Comparison of ENCODE assay signal across 11 cellular contexts in the genomic region with DNA sequence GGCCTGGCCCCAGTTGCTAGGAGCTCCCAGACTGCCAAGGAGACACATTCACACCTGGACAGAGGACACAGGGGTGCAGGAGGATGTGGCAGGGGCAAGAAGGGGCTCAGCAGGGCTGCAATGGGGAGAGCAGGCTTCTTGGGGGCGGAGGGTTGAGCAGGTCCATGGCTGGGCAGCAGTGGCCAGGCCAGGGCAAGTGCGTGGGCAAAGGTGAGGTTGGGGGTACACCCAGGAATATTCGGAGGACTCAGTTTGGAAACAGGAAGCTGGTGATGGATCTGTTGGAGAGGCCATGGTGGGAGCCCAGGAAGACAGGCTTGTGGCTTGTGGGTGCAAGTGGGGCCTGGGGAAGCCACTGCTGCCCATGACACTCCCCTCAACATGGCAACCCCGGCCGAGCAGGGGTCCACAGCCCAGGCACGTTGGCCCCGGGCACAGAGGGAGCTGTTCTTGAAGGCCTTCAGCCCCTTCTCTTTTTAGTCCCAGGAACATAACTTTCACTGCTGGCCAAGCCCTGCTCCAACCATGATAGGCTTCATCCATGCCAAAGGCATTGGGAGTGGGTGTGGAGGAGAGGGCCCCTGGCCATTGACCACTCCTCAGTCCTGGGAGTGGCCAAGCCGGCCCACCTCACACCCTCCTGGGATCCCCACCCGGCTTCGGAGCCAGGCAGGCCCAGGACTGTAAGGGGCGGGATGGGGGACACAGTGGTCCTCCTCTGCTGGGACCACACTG. TPM values are rescaled to one million over a fixed set of nuclear protein-coding genes. Genes with fewer than 3 reads are reported as not detected.
DNase-seq lines count a peak whose midpoint lies in the region; ATAC-seq and TF ChIP-seq lines count a peak whose summit lies in the region.
"Had no signal": no experiment of that assay in that cellular context is flagged by ENCODE, and none has a peak within 500 bp of the region (broad histone marks: within the 10 kb centered on the region; RNA-seq: fewer than 3 reads in every experiment).

No MANE protein-coding gene starts in this region.

- no peaks in the 10 kb centered on the region for H3K9me3 ChIP-seq in testis
- H3K9me3 ChIP-seq in prostate gland: no peaks in the 10 kb centered on the region
- H3K9me3 ChIP-seq: BE2C had no signal

- intact Hi-C loops in Right ventricle myocardium superior (cut with DNase I) (no loop called here), cardiac septum (cut with DNase I) (loop anchor here (5.0 kb wide), 1 partner anchor 60 kb away; no protein-coding TSS in a partner anchor), testis (cut with DNase I; ENCODE audit: low total_unique reads) (no loop called here), prostate gland (cut with DNase I) (no loop called here)

- H3K36me3 Mint-ChIP-seq in activated T-helper 17 cell treated with anti-CD3 and anti-CD28 coated beads, Interleukin-2, amount 50 U/mL, for 72 hours (ENCODE audit: low read depth): peaks cover 48% of the 10 kb centered on the region
- H3K36me3 Mint-ChIP-seq in mesothelial cell of epicardium: peaks cover 29% of the 10 kb centered on the region

- no peak for ATAC-seq in Right ventricle myocardium superior (ENCODE audit: poor library complexity)
- ATAC-seq in activated T-helper 17 cell treated with anti-CD3 and anti-CD28 coated beads, Interleukin-2, amount 50 U/mL, for 72 hours (replicated peaks): no peak
- ATAC-seq: HCT116 had no signal

- no peaks in the 10 kb centered on the region for H3K36me3 ChIP-seq in testis (ENCODE audit: low read depth, missing control alignments)
- H3K36me3 ChIP-seq in prostate gland: no peaks in the 10 kb centered on the region

- H3K9me3 Mint-ChIP-seq in activated T-helper 17 cell treated with anti-CD3 and anti-CD28 coated beads, Interleukin-2, amount 50 U/mL, for 72 hours: peaks cover 4% of the 10 kb centered on the region
- H3K9me3 Mint-ChIP-seq in mesothelial cell of epicardium: no peaks in the 10 kb centered on the region

- H3K27ac ChIP-seq in testis (no peak overlapping the region), prostate gland (no peak overlapping the region)

- no peaks in the 10 kb centered on the region for H3K27me3 Mint-ChIP-seq in activated T-helper 17 cell treated with anti-CD3 and anti-CD28 coated beads, Interleukin-2, amount 50 U/mL, for 72 hours
- H3K27me3 Mint-ChIP-seq in mesothelial cell of epicardium (ENCODE audit: low read depth): no peaks in the 10 kb centered on the region

- H3K4me3 ChIP-seq in testis (no peak overlapping the region), prostate gland (no peak overlapping the region)

- H3K4me1 ChIP-seq in testis (peaks cover 3% of the 10 kb centered on the region), prostate gland (replicated peaks) (no peaks in the 10 kb centered on the region)
- H3K4me1 ChIP-seq: BE2C had no signal

- H3K4me1 Mint-ChIP-seq in activated T-helper 17 cell treated with anti-CD3 and anti-CD28 coated beads, Interleukin-2, amount 50 U/mL, for 72 hours: peaks cover 9% of the 10 kb centered on the region
- peaks cover 2% of the 10 kb centered on the region for H3K4me1 Mint-ChIP-seq in mesothelial cell of epicardium

- H3K27ac Mint-ChIP-seq in activated T-helper 17 cell treated with anti-CD3 and anti-CD28 coated beads, Interleukin-2, amount 50 U/mL, for 72 hours: peak overlapping the region; percentile 73
- peak overlapping the region; percentile 76 for H3K27ac Mint-ChIP-seq in mesothelial cell of epicardium

- WGBS in testis, 2 donors: 88 to 95% methylated on average over 2 to 10 of the region's 11 CpGs
- 95% methylated on average over 9 of the region's 11 CpGs for WGBS in prostate gland

- no peak overlapping the region for H3K4me3 Mint-ChIP-seq in activated T-helper 17 cell treated with anti-CD3 and anti-CD28 coated beads, Interleukin-2, amount 50 U/mL, for 72 hours
- peak overlapping the region; percentile 13 for H3K4me3 Mint-ChIP-seq in mesothelial cell of epicardium

- TF ChIP-seq CTCF in mesothelial cell of epicardium (IDR thresholded peaks at IDR 0.05; ENCODE audit: unreplicated experiment) (no peak), testis (IDR thresholded peaks at IDR 0.05) (no peak), prostate gland (IDR thresholded peaks at IDR 0.05) (no peak)

- peak; percentile 29 for DNase-seq in Right ventricle myocardium superior
- DNase-seq in cardiac septum (ENCODE audit: low spot score): no peak
- DNase-seq in mesothelial cell of epicardium (ENCODE audit: low spot score in 2 of 2, unreplicated experiment in 2 of 2): no peak
- peak; percentile 16 for DNase-seq in testis
- DNase-seq in NCI-H1694 treated with DMSO at 0.1 percent for 48 hours (lab: John Stamatoyannopoulos, UW): no peak
- no peak for DNase-seq in DMS 273 (lab: John Stamatoyannopoulos, UW; ENCODE audit: unreplicated experiment)
- DNase-seq in prostate gland (ENCODE audit: low spot score): no peak

- no peaks in the 10 kb centered on the region for H3K27me3 ChIP-seq in testis
- H3K27me3 ChIP-seq in prostate gland (replicated peaks; ENCODE audit: insufficient read depth): no peaks in the 10 kb centered on the region
- H3K27me3 ChIP-seq: BE2C had no signal

- TF ChIP-seq POLR2A in testis (IDR thresholded peaks at IDR 0.05): no peak
- TF ChIP-seq POLR2A in prostate gland (IDR thresholded peaks at IDR 0.05): no peak

RNA-seq across cellular contexts. Expression of gene TSPAN3, which starts 33.3 kb away (rescaled TPM):
- total RNA-seq in Right ventricle myocardium superior: 85.2 TPM
- 101 TPM for total RNA-seq in cardiac septum
- total RNA-seq in activated T-helper 17 cell treated with anti-CD3 and anti-CD28 coated beads, Interleukin-2, amount 50 U/mL, for 72 hours: 10 to 100 TPM in 1 of 2 donors, 1 to 10 TPM in 1; 9.6 to 27.6 TPM
- 301 to 312 TPM (median 307 TPM) in 3 replicates for total RNA-seq in mesothelial cell of epicardium
- 100 to 1,000 TPM; 223 to 226 TPM for total RNA-seq in testis
- polyA plus RNA-seq in testis (ENCODE audit: insufficient read depth, low read depth, low replicate concordance): 197 TPM
- 100 to 1,000 TPM; 234 to 238 TPM for total RNA-seq in prostate gland

RNA-seq across cellular contexts. Expression of gene PSTPIP1, which starts 42.7 kb away (rescaled TPM):
- total RNA-seq in Right ventricle myocardium superior (5.0 TPM), cardiac septum (2.7 TPM), mesothelial cell of epicardium (0.59 TPM in 1 of 3 replicates, not detected in the others), testis (1 to 10 TPM; 5.0 to 8.6 TPM), prostate gland (1 to 10 TPM; 2.1 to 7.0 TPM)
- total RNA-seq in activated T-helper 17 cell treated with anti-CD3 and anti-CD28 coated beads, Interleukin-2, amount 50 U/mL, for 72 hours: 100 to 1,000 TPM; 125 to 137 TPM
- 7.9 TPM for polyA plus RNA-seq in testis (ENCODE audit: insufficient read depth, low read depth, low replicate concordance)
- total RNA-seq: RPMI7951 had no signal

Comparison
In these comparisons a context has a peak if more than half of its experiments do, and no peak if none do; other contexts are left out.
1. DNase-seq: peak in Right ventricle myocardium superior (single experiment) and testis (single experiment); none in cardiac septum (single experiment), mesothelial cell of epicardium (0 of 2), NCI-H1694 treated with DMSO at 0.1 percent for 48 hours (single experiment), DMS 273 (single experiment) and prostate gland (single experiment).
2. RNA of gene PSTPIP1, which starts 42.7 kb away (total RNA-seq): 125 to 137 TPM in activated T-helper 17 cell treated with anti-CD3 and anti-CD28 coated beads, Interleukin-2, amount 50 U/mL, for 72 hours; 5.0 to 8.6 TPM in testis, 2.1 to 7.0 TPM in prostate gland, 5.0 TPM in Right ventricle myocardium superior (single experiment), 2.7 TPM in cardiac septum (single experiment) and 0.59 TPM in mesothelial cell of epicardium; every median in the first group is over 10 times any median in the second.